ENCODE assay signal across 27 cellular contexts in genomic region chr1:33185541-33185940, GRCh38.
"Had no signal": no experiment of that assay in that cellular context is flagged by ENCODE, and none has a peak within 500 bp of the region (broad histone marks: within the 10 kb centered on the region; RNA-seq: fewer than 3 reads in every experiment).

No MANE protein-coding gene starts in this region.

- H3K27me3 ChIP-seq: esophagus muscularis mucosa, foreskin keratinocyte, gastroesophageal sphincter, left lung, sigmoid colon, stomach, thyroid gland, vagina had no signal

- H3K4me1 ChIP-seq: psoas muscle had no signal

- H3K36me3 Mint-ChIP-seq: mesothelial cell of epicardium; naive B cell; natural killer cell treated with Interleukin-12 subunit alpha and Interleukin-12 subunit beta and Interleukin-15 and Interleukin-18, amount 100 ng/mL, for 72 hours; stimulated activated effector memory CD8-positive, alpha-beta T cell treated with anti-CD3 and anti-CD28 coated beads, Interleukin-12 subunit alpha, Interleukin-12 subunit beta, amount 100 ng/mL, for 72 hours had no signal

- H3K4me3 ChIP-seq: esophagus muscularis mucosa, gastroesophageal sphincter, heart right ventricle, left lung, mucosa of descending colon, psoas muscle, sigmoid colon, stomach, thyroid gland, vagina had no signal

- H3K9me3 ChIP-seq: esophagus muscularis mucosa, gastroesophageal sphincter, heart right ventricle, left lung, mucosa of descending colon, psoas muscle, sigmoid colon, stomach, thyroid gland, vagina had no signal

- H3K9me3 Mint-ChIP-seq: dendritic cell treated with granulocyte-macrophage colony-stimulating factor and Interleukin-4, amounts not matched to agents 40 ng/mL and 50 ng/mL, for 4 days; naive B cell; natural killer cell treated with Interleukin-12 subunit alpha and Interleukin-12 subunit beta and Interleukin-15 and Interleukin-18, amount 100 ng/mL, for 72 hours; stimulated activated effector memory CD8-positive, alpha-beta T cell treated with anti-CD3 and anti-CD28 coated beads, Interleukin-12 subunit alpha, Interleukin-12 subunit beta, amount 100 ng/mL, for 72 hours had no signal

- H3K4me3 Mint-ChIP-seq: dendritic cell treated with granulocyte-macrophage colony-stimulating factor and Interleukin-4, amounts not matched to agents 40 ng/mL and 50 ng/mL, for 4 days; mesothelial cell of epicardium; natural killer cell treated with Interleukin-12 subunit alpha and Interleukin-12 subunit beta and Interleukin-15 and Interleukin-18, amount 100 ng/mL, for 72 hours; stimulated activated effector memory CD8-positive, alpha-beta T cell treated with anti-CD3 and anti-CD28 coated beads, Interleukin-12 subunit alpha, Interleukin-12 subunit beta, amount 100 ng/mL, for 72 hours had no signal

- DNase-seq: effector CD8-positive, alpha-beta T cell; foreskin keratinocyte; heart right ventricle; hippocampal formation; left cardiac atrium; left lung; mesenchymal stem cell; mucosa of descending colon; naive B cell; nucleus accumbens; posterior cingulate gyrus; psoas muscle; right cardiac atrium; sigmoid colon; stimulated activated CD4-positive, alpha-beta T cell treated with anti-CD3 and anti-CD28 coated beads, Interleukin-2, amount 100 ng/mL, for 24 hours; stimulated activated CD4-positive, alpha-beta T cell treated with anti-CD3 and anti-CD28 coated beads, Interleukin-4, amount 100 ng/mL, for 24 hours; stimulated activated naive CD4-positive, alpha-beta T cell treated with Interleukin-2 at 50 U/mL for 16 hours; stomach; thyroid gland; trophoblast cell had no signal

- H3K27ac ChIP-seq: esophagus muscularis mucosa, foreskin keratinocyte, gastroesophageal sphincter, heart right ventricle, left lung, psoas muscle, sigmoid colon, stomach, thyroid gland, vagina had no signal

- H3K36me3 ChIP-seq: esophagus muscularis mucosa, gastroesophageal sphincter, heart right ventricle, left lung, sigmoid colon, stomach, thyroid gland, vagina had no signal

- H3K27ac Mint-ChIP-seq: dendritic cell treated with granulocyte-macrophage colony-stimulating factor and Interleukin-4, amounts not matched to agents 40 ng/mL and 50 ng/mL, for 4 days; mesothelial cell of epicardium; natural killer cell treated with Interleukin-12 subunit alpha and Interleukin-12 subunit beta and Interleukin-15 and Interleukin-18, amount 100 ng/mL, for 72 hours; stimulated activated effector memory CD8-positive, alpha-beta T cell treated with anti-CD3 and anti-CD28 coated beads, Interleukin-12 subunit alpha, Interleukin-12 subunit beta, amount 100 ng/mL, for 72 hours had no signal
